ENCODE assay signal across 25 cellular contexts in the genomic region with DNA sequence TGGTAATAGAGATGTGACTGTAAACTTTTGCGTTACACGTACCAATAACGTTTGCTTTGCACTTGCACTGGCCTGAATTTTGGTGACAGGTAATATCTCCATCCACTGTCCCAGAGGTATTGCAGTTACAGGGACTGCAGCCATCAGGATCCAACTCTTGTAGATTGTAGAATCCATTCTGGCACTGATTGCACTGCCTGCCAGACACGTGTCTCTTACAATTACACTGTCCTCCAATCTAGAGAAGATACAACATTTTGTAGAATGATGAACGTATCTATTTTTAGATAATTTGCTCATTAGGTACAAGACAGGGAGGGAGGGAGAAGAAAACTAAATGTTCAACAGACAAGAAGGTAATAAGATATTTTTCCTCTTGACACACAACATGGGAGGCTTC.
"Had no signal": no experiment of that assay in that cellular context is flagged by ENCODE, and none has a peak within 500 bp of the region (broad histone marks: within the 10 kb centered on the region; RNA-seq: fewer than 3 reads in every experiment).

No MANE protein-coding gene starts in this region.

- H3K9me3 Mint-ChIP-seq: stimulated activated memory B cell treated with anti-CD40 and anti-IgM and Interleukin-4, amounts not matched to agents 10 μg/mL and 1 μg/mL and 100 μg/mL, for 72 hours; type B pancreatic cell had no signal

- H3K4me3 Mint-ChIP-seq: immature natural killer cell; naive thymus-derived CD4-positive, alpha-beta T cell; natural killer cell treated with Interleukin-12 subunit alpha and Interleukin-12 subunit beta and Interleukin-15 and Interleukin-18, amount 100 ng/mL, for 72 hours; stimulated activated memory B cell treated with anti-CD40 and anti-IgM and Interleukin-4, amounts not matched to agents 10 μg/mL and 1 μg/mL and 100 μg/mL, for 72 hours; stimulated activated naive CD8-positive, alpha-beta T cell treated with anti-CD3 and anti-CD28 coated beads, Interleukin-15, amount 100 ng/mL, for 72 hours; type B pancreatic cell had no signal

- H3K4me1 Mint-ChIP-seq: immature natural killer cell; naive thymus-derived CD4-positive, alpha-beta T cell; stimulated activated naive CD8-positive, alpha-beta T cell treated with anti-CD3 and anti-CD28 coated beads, Interleukin-15, amount 100 ng/mL, for 72 hours had no signal

- H3K27me3 ChIP-seq: ovary, right atrium auricular region, right lobe of liver, tibial nerve, uterus had no signal

- DNase-seq: hypothalamus; immature natural killer cell; kidney; midbrain; mucosa of descending colon; naive thymus-derived CD4-positive, alpha-beta T cell; ovary; right lobe of liver; stimulated activated CD4-positive, alpha-beta T cell treated with anti-CD3 and anti-CD28 coated beads, Interleukin-1b, Interleukin-23, amount 100 ng/mL, for 48 hours; stimulated activated CD4-positive, alpha-beta T cell treated with anti-CD3 and anti-CD28 coated beads, Interleukin-2, amount 100 ng/mL, for 48 hours; stimulated activated CD4-positive, alpha-beta T cell treated with anti-CD3 and anti-CD28 coated beads, Interleukin-4, amount 100 ng/mL, for 4 hours; stimulated activated CD8-positive, alpha-beta memory T cell treated with anti-CD3 and anti-CD28 coated beads, Interleukin-4, amount 100 ng/mL, for 48 hours; stimulated activated naive CD4-positive, alpha-beta T cell treated with Interleukin-2 at 50 U/mL for 16 hours; stimulated activated naive CD8-positive, alpha-beta T cell treated with anti-CD3 and anti-CD28 coated beads, Interleukin-15, amount 100 ng/mL, for 72 hours; substantia nigra; uterus had no signal

- H3K27me3 Mint-ChIP-seq: naive thymus-derived CD4-positive, alpha-beta T cell; natural killer cell treated with Interleukin-12 subunit alpha and Interleukin-12 subunit beta and Interleukin-15 and Interleukin-18, amount 100 ng/mL, for 72 hours; progenitor cell of endocrine pancreas; stimulated activated memory B cell treated with anti-CD40 and anti-IgM and Interleukin-4, amounts not matched to agents 10 μg/mL and 1 μg/mL and 100 μg/mL, for 72 hours; stimulated activated naive CD8-positive, alpha-beta T cell treated with anti-CD3 and anti-CD28 coated beads, Interleukin-15, amount 100 ng/mL, for 72 hours; type B pancreatic cell had no signal

- H3K4me3 ChIP-seq: lung, mucosa of descending colon, ovary, right atrium auricular region, right lobe of liver, smooth muscle cell, tibial nerve, uterus had no signal

- H3K9me3 ChIP-seq: mucosa of descending colon, ovary, right atrium auricular region, right lobe of liver, tibial nerve, uterus had no signal

- H3K27ac Mint-ChIP-seq: immature natural killer cell; naive thymus-derived CD4-positive, alpha-beta T cell; natural killer cell treated with Interleukin-12 subunit alpha and Interleukin-12 subunit beta and Interleukin-15 and Interleukin-18, amount 100 ng/mL, for 72 hours; progenitor cell of endocrine pancreas; stimulated activated memory B cell treated with anti-CD40 and anti-IgM and Interleukin-4, amounts not matched to agents 10 μg/mL and 1 μg/mL and 100 μg/mL, for 72 hours; stimulated activated naive CD8-positive, alpha-beta T cell treated with anti-CD3 and anti-CD28 coated beads, Interleukin-15, amount 100 ng/mL, for 72 hours; type B pancreatic cell had no signal

- H3K27ac ChIP-seq: ovary, right atrium auricular region, right lobe of liver, tibial nerve, uterus had no signal

- H3K4me2 ChIP-seq: smooth muscle cell had no signal

- H3K4me1 ChIP-seq: right atrium auricular region, right lobe of liver, tibial nerve, uterus had no signal

- H3K36me3 ChIP-seq: ovary, right atrium auricular region, right lobe of liver, tibial nerve, uterus had no signal

- ATAC-seq: left lobe of liver; mucosa of descending colon; naive thymus-derived CD4-positive, alpha-beta T cell; natural killer cell treated with Interleukin-12 subunit alpha and Interleukin-12 subunit beta and Interleukin-15 and Interleukin-18, amount 100 ng/mL, for 72 hours; right lobe of liver; stimulated activated memory B cell treated with anti-CD40 and anti-IgM and Interleukin-4, amounts not matched to agents 10 μg/mL and 1 μg/mL and 100 μg/mL, for 72 hours; stimulated activated naive CD8-positive, alpha-beta T cell treated with anti-CD3 and anti-CD28 coated beads, Interleukin-15, amount 100 ng/mL, for 72 hours had no signal
